In the genomic region with DNA sequence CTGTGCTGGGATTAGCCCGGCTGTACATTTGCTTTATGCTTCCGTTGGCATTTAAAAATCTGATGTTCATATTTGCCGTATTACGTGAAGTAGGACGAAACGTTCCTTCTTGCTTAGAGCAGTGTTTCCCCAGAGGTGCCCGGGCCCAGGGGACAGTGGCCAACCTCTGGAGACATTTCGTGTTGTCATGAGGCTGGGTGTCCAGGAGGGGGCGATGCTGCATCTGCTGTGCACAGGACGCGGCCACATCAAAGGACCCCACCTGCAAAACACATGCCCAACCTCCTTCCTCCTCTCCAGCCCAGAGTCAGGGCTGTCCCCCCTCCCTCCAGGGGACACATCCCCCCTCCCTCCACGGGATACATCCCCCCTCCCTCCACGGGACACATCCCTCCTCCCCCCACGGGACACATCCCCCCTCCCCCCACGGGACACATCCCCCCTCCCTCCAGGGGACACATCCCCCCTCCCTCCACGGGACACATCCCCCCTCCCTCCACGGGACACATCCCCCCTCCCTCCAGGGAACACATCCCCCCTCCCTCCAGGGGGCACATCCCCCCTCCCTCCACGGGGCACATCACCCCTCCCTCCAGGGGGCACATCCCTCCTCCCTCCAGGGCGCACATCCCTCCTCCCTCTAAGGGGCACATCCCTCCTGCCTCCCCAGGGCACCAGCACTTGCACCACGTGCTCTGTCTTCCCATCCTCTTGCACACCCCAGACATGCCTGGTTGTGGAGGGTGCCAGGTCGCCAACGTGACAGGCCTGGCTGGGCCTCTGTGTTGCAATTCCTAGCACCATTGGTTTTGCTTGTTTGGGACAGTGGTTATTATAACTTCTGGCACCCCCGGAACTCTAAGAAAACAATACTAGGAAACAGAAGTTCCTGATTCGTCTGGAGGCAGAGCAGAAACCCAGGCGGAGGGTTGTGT, we compare ENCODE assay signal across 8 cellular contexts. TPM values are rescaled to one million over a fixed set of nuclear protein-coding genes. Genes with fewer than 3 reads are reported as not detected.
DNase-seq lines count a peak whose midpoint lies in the region; ATAC-seq and TF ChIP-seq lines count a peak whose summit lies in the region.

No MANE protein-coding gene starts in this region.

- no peak overlapping the region for H3K4me3 Mint-ChIP-seq in neural crest cell
- H3K4me3 Mint-ChIP-seq in stimulated activated naive CD8-positive, alpha-beta T cell treated with anti-CD3 and anti-CD28 coated beads, Interleukin-15, amount 100 ng/mL, for 72 hours, result peak overlapping the region; percentile 88 to 93

- H3K27me3 Mint-ChIP-seq in neural crest cell (ENCODE audit: low read depth), result no peaks in the 10 kb centered on the region
- peaks cover 9% of the 10 kb centered on the region for H3K27me3 Mint-ChIP-seq in stimulated activated naive CD8-positive, alpha-beta T cell treated with anti-CD3 and anti-CD28 coated beads, Interleukin-15, amount 100 ng/mL, for 72 hours

- H3K36me3 Mint-ChIP-seq in neural crest cell (ENCODE audit: low read depth), result no peaks in the 10 kb centered on the region

- H3K4me3 ChIP-seq in GM12864 (ENCODE audit: low read depth, low read length) (peak overlapping the region; percentile 63), fibroblast of mammary gland (ENCODE audit: control insufficient read depth, low read depth, low read length) (no peak overlapping the region)

- H3K9me3 Mint-ChIP-seq in neural crest cell, result no peaks in the 10 kb centered on the region
- H3K9me3 Mint-ChIP-seq in stimulated activated naive CD8-positive, alpha-beta T cell treated with anti-CD3 and anti-CD28 coated beads, Interleukin-15, amount 100 ng/mL, for 72 hours, result no peaks in the 10 kb centered on the region

- peak; percentile 80 for ATAC-seq in stimulated activated naive CD8-positive, alpha-beta T cell treated with anti-CD3 and anti-CD28 coated beads, Interleukin-15, amount 100 ng/mL, for 72 hours
- no peak for ATAC-seq in GM19467 (IDR thresholded peaks at IDR 0.05; ENCODE audit: unreplicated experiment)

- H3K27ac Mint-ChIP-seq in neural crest cell (ENCODE audit: unreplicated experiment), result peak overlapping the region; percentile 91
- H3K27ac Mint-ChIP-seq in stimulated activated naive CD8-positive, alpha-beta T cell treated with anti-CD3 and anti-CD28 coated beads, Interleukin-15, amount 100 ng/mL, for 72 hours, result peak overlapping the region; percentile 60 to 81

- peak; percentile 91 for TF ChIP-seq CTCF in GM12864 (IDR thresholded peaks at IDR 0.05; ENCODE audit: low read depth, low read length, missing control alignments)
- peak; percentile 81 for TF ChIP-seq CTCF in fibroblast of mammary gland (conservative IDR thresholded peaks at IDR 0.05; ENCODE audit: control insufficient read depth, insufficient read depth, low read depth, low read length)
- TF ChIP-seq CTCF in neural crest cell (conservative IDR thresholded peaks at IDR 0.05), result peak; percentile 85

- H3K4me1 Mint-ChIP-seq in neural crest cell, result peaks cover 15% of the 10 kb centered on the region
- H3K4me1 Mint-ChIP-seq in stimulated activated naive CD8-positive, alpha-beta T cell treated with anti-CD3 and anti-CD28 coated beads, Interleukin-15, amount 100 ng/mL, for 72 hours, result peaks cover 31% of the 10 kb centered on the region

- DNase-seq in GM12864 (ENCODE audit: low read depth) (peak; percentile 40), HUDEP-2 (lab: John Stamatoyannopoulos, UW; ENCODE audit: unreplicated experiment in 76 of 76) (peak in 70 of 76 experiments; percentile 1 to 82 (median 56)), OCI-M1 (lab: John Stamatoyannopoulos, UW) (peak; percentile 3), fibroblast of mammary gland (ENCODE audit: low read depth) (peak; percentile 81), neural crest cell (ENCODE audit: low read depth, low spot score) (peak; percentile 85)
- peak; percentile 87 to 89 for DNase-seq in activated T-cell treated with anti-CD3 and anti-CD28 coated beads, Interleukin-2, amount 50 U/mL, for 48 hours
- peak; percentile 84 to 85 for DNase-seq in stimulated activated naive CD8-positive, alpha-beta T cell treated with anti-CD3 and anti-CD28 coated beads, Interleukin-15, amount 100 ng/mL, for 72 hours

RNA-seq across cellular contexts. Expression of a gene that starts 46.7 kb away (rescaled TPM):
- total RNA-seq in neural crest cell, result 7.7 and 9.0 TPM in 2 replicates

RNA-seq across cellular contexts. Expression of a gene that starts 58.2 kb away (rescaled TPM):
- 2.4 and 2.5 TPM in 2 replicates for total RNA-seq in neural crest cell

Comparison
In these comparisons a context has a peak if more than half of its experiments do, and no peak if none do; other contexts are left out.
1. DNase-seq: peak in every context shown above with its lines; median percentile 88 in activated T-cell treated with anti-CD3 and anti-CD28 coated beads, Interleukin-2, amount 50 U/mL, for 48 hours; 85 in neural crest cell; 84 in stimulated activated naive CD8-positive, alpha-beta T cell treated with anti-CD3 and anti-CD28 coated beads, Interleukin-15, amount 100 ng/mL, for 72 hours; 81 in fibroblast of mammary gland; 56 in HUDEP-2; 40 in GM12864; 3 in OCI-M1.